ENCODE assay signal across 8 cellular contexts in the genomic region with DNA sequence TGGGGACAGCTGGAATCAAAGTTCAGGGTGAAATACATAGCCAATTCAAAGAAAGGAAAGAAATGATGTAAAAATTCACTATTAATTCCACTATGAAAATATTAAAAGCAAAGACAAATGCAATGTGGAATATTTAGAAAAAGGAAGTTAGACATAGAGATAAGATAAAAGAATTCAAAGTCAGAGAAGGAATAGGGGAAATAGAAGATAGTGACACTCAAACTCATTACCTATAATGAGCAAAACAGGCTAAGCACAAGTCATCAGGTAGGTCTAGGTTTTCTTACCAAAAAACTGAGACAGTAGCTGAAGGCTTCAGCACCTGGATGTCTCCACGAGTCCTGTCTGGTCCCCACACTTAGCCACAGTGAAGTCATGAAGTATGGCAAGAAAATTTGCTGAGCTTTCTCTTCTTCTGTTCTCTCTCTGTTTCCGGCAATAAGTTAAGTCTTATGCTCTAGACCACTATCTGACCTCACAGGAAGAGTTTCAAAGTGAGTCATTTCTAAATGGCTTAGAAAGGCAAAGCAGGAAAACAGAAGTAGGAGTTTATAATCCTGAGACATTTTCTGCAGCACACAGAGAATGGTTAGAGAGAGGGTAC. TPM values are rescaled to one million over a fixed set of nuclear protein-coding genes. Genes with fewer than 3 reads are reported as not detected.
DNase-seq lines count a peak whose midpoint lies in the region; ATAC-seq and TF ChIP-seq lines count a peak whose summit lies in the region.

TSS of gene C3AR1 (minus strand) at position 369 of the 604 bp plus-strand sequence. CDS start 6,174 bp downstream, outside the sequence.

- H3K27me3 ChIP-seq in foreskin keratinocyte, result no peaks in the 10 kb centered on the region

- peak; percentile 96 for ATAC-seq in foreskin keratinocyte
- ATAC-seq in sciatic nerve, result peak; percentile 83

- no peak for TF ChIP-seq CTCF in foreskin keratinocyte (conservative IDR thresholded peaks at IDR 0.05)

- peaks cover 10% of the 10 kb centered on the region for H3K4me1 ChIP-seq in foreskin keratinocyte

- peak; percentile 24 for DNase-seq in activated gamma-delta T cell treated with Interleukin-2 at 50 U/mL for 16 hours
- DNase-seq in activated gamma-delta T cell (lab: John Stamatoyannopoulos, UW), result no peak
- peak; percentile 79 for DNase-seq in Kasumi-1 (lab: John Stamatoyannopoulos, UW)
- DNase-seq in activated CD8-positive, alpha-beta memory T cell treated with anti-CD3 and anti-CD28 coated beads, Interleukin-2, amount 50 U/mL, for 4 hours, result peak; percentile 37
- DNase-seq in foreskin keratinocyte, result peak; percentile 40 to 68
- no peak for DNase-seq in sciatic nerve (ENCODE audit: low spot score)
- no peak for DNase-seq in cortex of kidney (lab: John Stamatoyannopoulos, UW)
- no peak for DNase-seq in NCI-H1417 treated with DMSO at 0.1 percent for 48 hours (lab: John Stamatoyannopoulos, UW)

- no peak within 1 kb of the TSS for H3K27ac ChIP-seq in foreskin keratinocyte

- intact Hi-C loops in sciatic nerve (cut with DNase I), result no loop called here

RNA-seq across cellular contexts. Expression of gene C3AR1, which starts in this region (rescaled TPM):
- total RNA-seq in foreskin keratinocyte, result 0.10 and 0.14 TPM in 2 replicates
- polyA plus RNA-seq in foreskin keratinocyte, result 0.12 and 0.18 TPM in 2 replicates
- 21.8 TPM for total RNA-seq in sciatic nerve

Comparison
In these comparisons a context has a peak if more than half of its experiments do, and no peak if none do; other contexts are left out.
1. RNA of gene C3AR1 (total RNA-seq): 21.8 TPM in sciatic nerve (single experiment); 0.10 to 0.14 TPM in foreskin keratinocyte; every median in the first group is over 10 times any median in the second.
2. DNase-seq: peak in activated gamma-delta T cell treated with Interleukin-2 at 50 U/mL for 16 hours (single experiment), Kasumi-1 (2 of 2) and activated CD8-positive, alpha-beta memory T cell treated with anti-CD3 and anti-CD28 coated beads, Interleukin-2, amount 50 U/mL, for 4 hours (single experiment); none in activated gamma-delta T cell (single experiment), sciatic nerve (single experiment), cortex of kidney (single experiment) and NCI-H1417 treated with DMSO at 0.1 percent for 48 hours (single experiment).
3. Peak in DNase-seq and ATAC-seq in foreskin keratinocyte; RNA of the gene not detected or under 1 TPM.